In the genomic region with DNA sequence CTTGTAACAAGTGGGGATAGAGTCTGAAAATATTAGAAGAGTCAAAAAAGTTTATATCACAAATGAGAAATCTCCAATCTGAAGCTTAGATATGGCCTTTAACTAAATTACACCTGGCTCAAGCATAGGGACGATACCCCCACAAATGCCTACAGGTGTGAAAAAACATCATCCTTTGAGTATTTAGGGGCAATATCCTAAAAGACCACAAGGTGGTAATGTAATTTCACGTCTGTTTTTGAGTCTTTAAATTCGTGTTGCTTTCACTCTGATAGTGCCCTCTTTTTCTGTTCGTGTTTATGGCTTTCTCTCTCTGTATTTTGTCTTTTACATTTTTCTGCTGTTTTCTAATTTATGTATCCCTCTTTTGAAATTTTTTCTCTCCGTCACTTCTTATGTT, we compare ENCODE assay signal across 8 cellular contexts.
DNase-seq lines count a peak whose midpoint lies in the region; ATAC-seq and TF ChIP-seq lines count a peak whose summit lies in the region.

No MANE protein-coding gene starts in this region.

- H3K36me3 ChIP-seq in psoas muscle (ENCODE audit: insufficient read depth in 1 of 2, low read depth in 1 of 2) = no peaks in the 10 kb centered on the region

- H3K27me3 ChIP-seq in dorsolateral prefrontal cortex (no peaks in the 10 kb centered on the region), psoas muscle (ENCODE audit: insufficient read depth in 3 of 3, low read length in 2 of 3) (no peaks in the 10 kb centered on the region)

- TF ChIP-seq CTCF in GM12874 (IDR thresholded peaks at IDR 0.05; ENCODE audit: insufficient read depth, low read depth, low read length) (peak; percentile 31; the same call in 1 of the 2 replicates), dorsolateral prefrontal cortex (IDR thresholded peaks at IDR 0.05 in 54 of 56, conservative IDR thresholded peaks at IDR 0.05 in 2 of 56; ENCODE audit: low read depth in 1 of 56, partially characterized antibody in 56 of 56) (peak; percentile 33 to 69 (median 53)), psoas muscle (IDR thresholded peaks at IDR 0.05) (peak; percentile 27)

- DNase-seq in NCI-H2107 treated with DMSO at 0.1 percent for 48 hours (lab: John Stamatoyannopoulos, UW; ENCODE audit: unreplicated experiment) (peak; percentile 78), dorsolateral prefrontal cortex (no peak), psoas muscle (no peak), ecto neural progenitor cell (ENCODE audit: low spot score) (no peak), mesenteric fat pad (ENCODE audit: low spot score) (no peak)
- DNase-seq in stimulated activated CD4-positive, alpha-beta T cell treated with anti-CD3 and anti-CD28 coated beads, Interleukin-1b, Interleukin-23, amount 100 ng/mL, for 48 hours = no peak

- intact Hi-C loops in dorsolateral prefrontal cortex (cut with DNase I) = no loop called here
- intact Hi-C loops in psoas muscle (cut with DNase I) = no loop called here

- H3K4me1 ChIP-seq in psoas muscle = no peaks in the 10 kb centered on the region

- H3K9me3 ChIP-seq in psoas muscle = no peaks in the 10 kb centered on the region

- no peak overlapping the region for H3K27ac ChIP-seq in dorsolateral prefrontal cortex
- no peak overlapping the region for H3K27ac ChIP-seq in psoas muscle

- ATAC-seq in HG02623 (IDR thresholded peaks at IDR 0.05; ENCODE audit: unreplicated experiment) (peak; percentile 57), psoas muscle (no peak)

- WGBS in psoas muscle, 3 donors = 22 to 32% (median 24%) methylated on average over 5 of the region's 5 CpGs

- peak overlapping the region in 4 of 59 donors; percentile 25 to 39 (median 28) for H3K4me3 ChIP-seq in dorsolateral prefrontal cortex
- H3K4me3 ChIP-seq in psoas muscle = no peak overlapping the region
